ENCODE assay signal across 1 cellular context in the genomic region with DNA sequence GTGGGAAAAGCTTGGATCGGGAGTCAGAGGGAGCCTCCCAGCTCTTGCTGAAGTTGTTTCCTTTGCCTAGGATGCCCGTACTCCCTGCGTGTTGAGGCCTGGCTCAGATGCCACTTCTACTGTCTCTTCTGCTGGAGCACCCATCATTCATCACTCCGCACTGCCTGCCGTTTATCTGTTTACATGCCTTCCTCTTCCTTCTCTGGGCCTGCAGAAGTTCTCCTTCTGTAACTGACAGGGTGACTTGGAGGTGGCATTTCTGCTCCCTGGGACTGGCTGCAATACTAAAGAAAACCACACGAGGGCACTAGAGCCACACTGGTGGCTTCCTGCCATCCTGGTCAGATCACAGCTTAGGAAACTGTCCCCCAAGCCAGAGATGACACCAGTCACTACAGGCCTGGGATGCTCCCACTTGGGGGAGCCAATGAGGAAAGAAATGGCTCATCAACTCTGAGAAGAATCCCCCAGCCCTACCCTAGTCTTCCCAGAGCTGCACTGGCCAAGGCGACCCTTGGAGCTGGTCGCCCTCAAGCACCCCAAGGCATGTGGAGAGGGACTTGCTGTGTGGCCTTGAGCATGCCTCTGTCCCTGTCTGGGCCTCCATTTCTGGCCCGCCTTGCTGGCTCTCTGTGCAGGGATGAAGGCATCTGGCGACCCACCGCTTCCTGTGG.
TF ChIP-seq lines count a peak whose summit lies in the region.

No MANE protein-coding gene starts in this region.

TF ChIP-seq in SK-N-SH, 30 proteins besides CTCF, POLR2A, EP300 and RAD21 (continued from another document):
- TF ChIP-seq POLR2AphosphoS5 (IDR thresholded peaks at IDR 0.05; ENCODE audit: low read depth, low read length) (no peak), RFX5 (IDR thresholded peaks at IDR 0.05; ENCODE audit: low read length) (no peak), CHD2 (IDR thresholded peaks at IDR 0.05; ENCODE audit: low read length, partially characterized antibody) (peak; percentile 52), MXI1 (IDR thresholded peaks at IDR 0.05; ENCODE audit: low read depth, low read length) (no peak), FOSL2 (IDR thresholded peaks at IDR 0.05; ENCODE audit: borderline replicate concordance, low read depth) (no peak), SIN3A (IDR thresholded peaks at IDR 0.05; ENCODE audit: borderline replicate concordance, low read depth, low read length) (peak; percentile 48; the same call in 1 of the 2 replicates), GATA2 (CRISPR knock-in tag; IDR thresholded peaks at IDR 0.05) (no peak), EZH2phosphoT487 (IDR thresholded peaks at IDR 0.05; ENCODE audit: borderline replicate concordance, low read depth) (no peak), JUND (IDR thresholded peaks at IDR 0.05) (no peak), TEAD4 (IDR thresholded peaks at IDR 0.05; ENCODE audit: borderline replicate concordance, insufficient read depth) (no peak), SMC3 (IDR thresholded peaks at IDR 0.05; ENCODE audit: low read depth, low read length) (peak; percentile 99), ELF1 (IDR thresholded peaks at IDR 0.05) (no peak), TAF1 (IDR thresholded peaks at IDR 0.05; ENCODE audit: borderline replicate concordance, low read depth, low read length) (no peak), YY1 (IDR thresholded peaks at IDR 0.05; ENCODE audit: low read depth) (no peak), NFIC (IDR thresholded peaks at IDR 0.05; ENCODE audit: borderline replicate concordance) (0 out of 2 replicates have a peak, but pooled peaks have one; percentile 8), GABPA (IDR thresholded peaks at IDR 0.05; ENCODE audit: low read depth) (no peak), NRF1 (IDR thresholded peaks at IDR 0.05; ENCODE audit: low read depth, low read length) (0 out of 2 replicates have a peak, but pooled peaks have one; percentile 19), FOXJ3 (CRISPR knock-in tag; IDR thresholded peaks at IDR 0.05) (no peak), FOXM1 (IDR thresholded peaks at IDR 0.05; ENCODE audit: low read depth) (no peak)
- TF ChIP-seq, protein P1, sequence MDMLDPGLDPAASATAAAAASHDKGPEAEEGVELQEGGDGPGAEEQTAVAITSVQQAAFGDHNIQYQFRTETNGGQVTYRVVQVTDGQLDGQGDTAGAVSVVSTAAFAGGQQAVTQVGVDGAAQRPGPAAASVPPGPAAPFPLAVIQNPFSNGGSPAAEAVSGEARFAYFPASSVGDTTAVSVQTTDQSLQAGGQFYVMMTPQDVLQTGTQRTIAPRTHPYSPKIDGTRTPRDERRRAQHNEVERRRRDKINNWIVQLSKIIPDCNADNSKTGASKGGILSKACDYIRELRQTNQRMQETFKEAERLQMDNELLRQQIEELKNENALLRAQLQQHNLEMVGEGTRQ (IDR thresholded peaks at IDR 0.05; ENCODE audit: borderline replicate concordance, low read depth, low read length) = no peak
- TF ChIP-seq, protein P2, sequence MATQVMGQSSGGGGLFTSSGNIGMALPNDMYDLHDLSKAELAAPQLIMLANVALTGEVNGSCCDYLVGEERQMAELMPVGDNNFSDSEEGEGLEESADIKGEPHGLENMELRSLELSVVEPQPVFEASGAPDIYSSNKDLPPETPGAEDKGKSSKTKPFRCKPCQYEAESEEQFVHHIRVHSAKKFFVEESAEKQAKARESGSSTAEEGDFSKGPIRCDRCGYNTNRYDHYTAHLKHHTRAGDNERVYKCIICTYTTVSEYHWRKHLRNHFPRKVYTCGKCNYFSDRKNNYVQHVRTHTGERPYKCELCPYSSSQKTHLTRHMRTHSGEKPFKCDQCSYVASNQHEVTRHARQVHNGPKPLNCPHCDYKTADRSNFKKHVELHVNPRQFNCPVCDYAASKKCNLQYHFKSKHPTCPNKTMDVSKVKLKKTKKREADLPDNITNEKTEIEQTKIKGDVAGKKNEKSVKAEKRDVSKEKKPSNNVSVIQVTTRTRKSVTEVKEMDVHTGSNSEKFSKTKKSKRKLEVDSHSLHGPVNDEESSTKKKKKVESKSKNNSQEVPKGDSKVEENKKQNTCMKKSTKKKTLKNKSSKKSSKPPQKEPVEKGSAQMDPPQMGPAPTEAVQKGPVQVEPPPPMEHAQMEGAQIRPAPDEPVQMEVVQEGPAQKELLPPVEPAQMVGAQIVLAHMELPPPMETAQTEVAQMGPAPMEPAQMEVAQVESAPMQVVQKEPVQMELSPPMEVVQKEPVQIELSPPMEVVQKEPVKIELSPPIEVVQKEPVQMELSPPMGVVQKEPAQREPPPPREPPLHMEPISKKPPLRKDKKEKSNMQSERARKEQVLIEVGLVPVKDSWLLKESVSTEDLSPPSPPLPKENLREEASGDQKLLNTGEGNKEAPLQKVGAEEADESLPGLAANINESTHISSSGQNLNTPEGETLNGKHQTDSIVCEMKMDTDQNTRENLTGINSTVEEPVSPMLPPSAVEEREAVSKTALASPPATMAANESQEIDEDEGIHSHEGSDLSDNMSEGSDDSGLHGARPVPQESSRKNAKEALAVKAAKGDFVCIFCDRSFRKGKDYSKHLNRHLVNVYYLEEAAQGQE (IDR thresholded peaks at IDR 0.05; ENCODE audit: low read depth, low read length) = no peak
- TF ChIP-seq, protein P3, sequence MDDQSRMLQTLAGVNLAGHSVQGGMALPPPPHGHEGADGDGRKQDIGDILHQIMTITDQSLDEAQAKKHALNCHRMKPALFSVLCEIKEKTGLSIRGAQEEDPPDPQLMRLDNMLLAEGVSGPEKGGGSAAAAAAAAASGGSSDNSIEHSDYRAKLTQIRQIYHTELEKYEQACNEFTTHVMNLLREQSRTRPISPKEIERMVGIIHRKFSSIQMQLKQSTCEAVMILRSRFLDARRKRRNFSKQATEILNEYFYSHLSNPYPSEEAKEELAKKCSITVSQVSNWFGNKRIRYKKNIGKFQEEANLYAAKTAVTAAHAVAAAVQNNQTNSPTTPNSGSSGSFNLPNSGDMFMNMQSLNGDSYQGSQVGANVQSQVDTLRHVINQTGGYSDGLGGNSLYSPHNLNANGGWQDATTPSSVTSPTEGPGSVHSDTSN (IDR thresholded peaks at IDR 0.05) = no peak
- TF ChIP-seq, protein P4, sequence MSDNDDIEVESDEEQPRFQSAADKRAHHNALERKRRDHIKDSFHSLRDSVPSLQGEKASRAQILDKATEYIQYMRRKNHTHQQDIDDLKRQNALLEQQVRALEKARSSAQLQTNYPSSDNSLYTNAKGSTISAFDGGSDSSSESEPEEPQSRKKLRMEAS (IDR thresholded peaks at IDR 0.05; ENCODE audit: low read depth) = 0 out of 2 replicates have a peak, but pooled peaks have one; percentile 29
